12 cellular contexts compared by ENCODE assay signal in the genomic region with DNA sequence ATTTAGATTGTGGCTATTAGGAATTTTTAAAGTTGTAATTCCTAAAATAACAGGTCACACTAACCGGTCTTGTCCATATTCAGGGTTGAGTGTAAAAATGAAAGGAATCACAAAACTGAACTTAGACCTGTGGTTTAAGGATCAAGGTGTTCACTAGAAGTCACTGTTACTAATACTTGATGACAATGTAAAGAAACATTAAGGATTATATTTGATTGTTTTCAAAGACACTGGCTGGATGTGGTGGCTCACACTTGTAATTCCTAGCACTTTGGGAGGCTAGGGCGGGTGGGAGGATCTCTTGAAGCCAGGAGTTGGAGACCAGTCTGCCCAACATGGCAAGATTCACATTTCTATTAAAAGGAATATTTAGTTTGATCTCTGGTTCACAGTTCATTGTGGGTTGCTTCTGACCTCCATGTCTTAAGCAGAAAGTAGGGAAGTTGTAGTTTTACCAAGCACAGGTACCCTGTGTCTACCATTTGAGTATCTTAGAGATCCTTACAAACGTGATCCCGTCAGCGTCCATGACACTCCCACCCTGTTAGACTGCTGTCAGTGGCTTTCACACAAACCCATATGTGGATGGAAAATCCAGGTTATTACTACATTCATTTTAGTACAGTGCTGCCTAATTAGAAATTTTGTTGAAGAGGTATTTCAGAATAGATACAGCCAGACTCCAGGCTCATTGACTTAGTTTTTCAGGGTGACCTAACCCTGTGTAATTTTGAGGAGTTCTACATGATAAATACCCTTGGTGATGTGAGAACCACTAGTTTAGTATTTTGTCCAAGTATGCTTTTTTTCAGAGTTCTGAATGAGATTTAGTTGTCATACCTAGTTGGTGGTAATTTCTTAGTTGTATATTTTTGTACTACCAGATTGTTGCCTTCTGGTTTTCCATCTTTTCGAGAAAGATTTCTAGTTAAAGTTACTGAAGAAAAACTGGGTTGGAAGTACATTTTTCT. TPM values are rescaled to one million over a fixed set of nuclear protein-coding genes. Genes with fewer than 3 reads are reported as not detected.
DNase-seq lines count a peak whose midpoint lies in the region; ATAC-seq, FAIRE-seq and TF ChIP-seq lines count a peak whose summit lies in the region.
"Had no signal": no experiment of that assay in that cellular context is flagged by ENCODE, and none has a peak within 500 bp of the region (broad histone marks: within the 10 kb centered on the region; RNA-seq: fewer than 3 reads in every experiment).

No MANE protein-coding gene starts in this region.

- H3K4me3 ChIP-seq in A549: no peak overlapping the region
- H3K4me3 ChIP-seq in GM23248: no peak overlapping the region
- no peak overlapping the region for H3K4me3 ChIP-seq in mesodermal cell (ENCODE audit: extremely low read depth, insufficient read depth, low read length, poor library complexity, severe bottlenecking)
- H3K4me3 ChIP-seq in neural progenitor cell: no peak overlapping the region
- no peak overlapping the region for H3K4me3 ChIP-seq in MM.1S (ENCODE audit: low read length)
- H3K4me3 ChIP-seq: psoas muscle had no signal

- CTCF ChIA-PET in A549 (lab: Yijun Ruan, JAX): interaction anchor here (1.0 kb wide), 1 partner anchor 11 kb away, joined by 8 read pairs; no protein-coding TSS in a partner anchor

- H3K4me1 ChIP-seq in A549 (peaks cover 89% of the 10 kb centered on the region), GM23248 (ENCODE audit: insufficient read depth) (peaks cover 67% of the 10 kb centered on the region), mesodermal cell (ENCODE audit: control insufficient read depth, insufficient read depth, low read length, poor library complexity, severe bottlenecking) (peaks cover 7% of the 10 kb centered on the region), neural progenitor cell (peaks cover 24% of the 10 kb centered on the region), MM.1S (ENCODE audit: low read length) (peaks cover 16% of the 10 kb centered on the region)

- peaks cover 84% of the 10 kb centered on the region for H3K36me3 Mint-ChIP-seq in activated naive CD8-positive, alpha-beta T cell treated with anti-CD3 and anti-CD28 coated beads for 36 hours
- H3K36me3 Mint-ChIP-seq in neural progenitor cell: peaks cover 69% of the 10 kb centered on the region

- no peak for TF ChIP-seq CTCF in A549 (IDR thresholded peaks at IDR 0.05)
- no peak for TF ChIP-seq CTCF in neural progenitor cell (IDR thresholded peaks at IDR 0.05)
- no peak for TF ChIP-seq CTCF in MM.1S (IDR thresholded peaks at IDR 0.05; ENCODE audit: low read length)

- H3K9me3 ChIP-seq in A549 (no peaks in the 10 kb centered on the region), GM23248 (ENCODE audit: low read depth) (no peaks in the 10 kb centered on the region), mesodermal cell (ENCODE audit: control insufficient read depth, low read length) (no peaks in the 10 kb centered on the region), neural progenitor cell (ENCODE audit: low read depth) (no peaks in the 10 kb centered on the region), MM.1S (replicated peaks; ENCODE audit: insufficient read depth, low read length) (no peaks in the 10 kb centered on the region)
- H3K9me3 ChIP-seq: BE2C, psoas muscle had no signal

- H3K27ac ChIP-seq in A549 (no peak overlapping the region), GM23248 (peak overlapping the region; percentile 57), mesodermal cell (ENCODE audit: low read depth, low read length, severe bottlenecking) (peak overlapping the region; percentile 46), neural progenitor cell (no peak overlapping the region), MM.1S (ENCODE audit: low read length) (no peak overlapping the region)
- H3K27ac ChIP-seq: psoas muscle had no signal

- TF ChIP-seq EP300 in A549 (IDR thresholded peaks at IDR 0.05): no peak

- peaks cover 65% of the 10 kb centered on the region for H3K4me1 Mint-ChIP-seq in activated naive CD8-positive, alpha-beta T cell treated with anti-CD3 and anti-CD28 coated beads for 36 hours
- peaks cover 30% of the 10 kb centered on the region for H3K4me1 Mint-ChIP-seq in neural progenitor cell

- H2AFZ ChIP-seq in GM23248 (no peak overlapping the region), neural progenitor cell (replicated peaks) (no peak overlapping the region), MM.1S (ENCODE audit: low read length) (no peak overlapping the region)

- no peak overlapping the region for H3K4me2 ChIP-seq in A549
- peak overlapping the region; percentile 8 for H3K4me2 ChIP-seq in GM23248 (ENCODE audit: unreplicated experiment)
- H3K4me2 ChIP-seq in neural progenitor cell: no peak overlapping the region
- H3K4me2 ChIP-seq in MM.1S (ENCODE audit: low read depth, low read length): no peak overlapping the region

- peaks cover 45% of the 10 kb centered on the region for H4K20me1 ChIP-seq in GM23248 (ENCODE audit: insufficient read depth)
- H4K20me1 ChIP-seq in neural progenitor cell (ENCODE audit: low read depth): peaks cover 100% of the 10 kb centered on the region
- peaks cover 63% of the 10 kb centered on the region for H4K20me1 ChIP-seq in MM.1S (ENCODE audit: insufficient read depth, low read length)

- in situ Hi-C loops in GM23248 (cut with MboI): no loop called here

- FAIRE-seq in A549 (lab: Jason Lieb, UNC): no peak

- no peaks in the 10 kb centered on the region for H3K27me3 ChIP-seq in GM23248 (replicated peaks; ENCODE audit: insufficient read depth)
- no peaks in the 10 kb centered on the region for H3K27me3 ChIP-seq in neural progenitor cell
- H3K27me3 ChIP-seq in MM.1S (replicated peaks; ENCODE audit: insufficient read depth, low read length): no peaks in the 10 kb centered on the region
- H3K27me3 ChIP-seq: BE2C had no signal

- TF ChIP-seq RAD21 in A549 (conservative IDR thresholded peaks at IDR 0.05 in 1 of 2, IDR thresholded peaks at IDR 0.05 in 1 of 2): no peak

- 95% methylated on average over 6 of the region's 6 CpGs for WGBS in A549 (ENCODE audit: missing lambda C conversion rate)
- WGBS in GM23248 (ENCODE audit: low coverage in 1 of 2, low lambda C conversion rate in 2 of 2, missing lambda C conversion rate in 2 of 2), 2 experiments: 85 to 88% methylated on average over 6 of the region's 6 CpGs
- 100% methylated on average over 2 of the region's 6 CpGs; no CpG with 5 or more reads in 1 of the 2 experiments for WGBS in mesodermal cell (ENCODE audit: insufficient coverage in 2 of 2), 2 experiments

- H3K9me3 Mint-ChIP-seq in activated naive CD8-positive, alpha-beta T cell treated with anti-CD3 and anti-CD28 coated beads for 36 hours: no peaks in the 10 kb centered on the region
- no peaks in the 10 kb centered on the region for H3K9me3 Mint-ChIP-seq in neural progenitor cell

- POLR2A ChIA-PET in A549 (lab: Yijun Ruan, JAX): interaction anchor here (3.0 kb wide), 1 partner anchor 8 kb away, joined by 15 read pairs; no protein-coding TSS in a partner anchor

- peaks cover 94% of the 10 kb centered on the region for H3K79me2 ChIP-seq in GM23248 (ENCODE audit: insufficient read depth)
- H3K79me2 ChIP-seq in neural progenitor cell (ENCODE audit: low read depth): peaks cover 100% of the 10 kb centered on the region
- H3K79me2 ChIP-seq in MM.1S (ENCODE audit: low read length): peaks cover 80% of the 10 kb centered on the region

- peaks cover 90% of the 10 kb centered on the region for H3K36me3 ChIP-seq in GM23248 (ENCODE audit: low read depth)
- peaks cover 100% of the 10 kb centered on the region for H3K36me3 ChIP-seq in mesodermal cell (ENCODE audit: control insufficient read depth, insufficient read depth, low read length)
- H3K36me3 ChIP-seq in neural progenitor cell: peaks cover 70% of the 10 kb centered on the region
- H3K36me3 ChIP-seq in MM.1S (replicated peaks; ENCODE audit: insufficient read depth, low read length): peaks cover 48% of the 10 kb centered on the region

- TF ChIP-seq POLR2A in A549 (IDR thresholded peaks at IDR 0.05; ENCODE audit: low read length): no peak

- H3K27me3 Mint-ChIP-seq in activated naive CD8-positive, alpha-beta T cell treated with anti-CD3 and anti-CD28 coated beads for 36 hours: no peaks in the 10 kb centered on the region
- peaks cover 3% of the 10 kb centered on the region for H3K27me3 Mint-ChIP-seq in neural progenitor cell (ENCODE audit: insufficient read depth, low read depth)

- no peak; a peak in 1 of 6 replicates for ATAC-seq in A549
- ATAC-seq: left lobe of liver, psoas muscle had no signal

- H3K9me2 ChIP-seq in GM23248 (ENCODE audit: insufficient read depth) (no peaks in the 10 kb centered on the region), MM.1S (replicated peaks; ENCODE audit: insufficient read depth, low read length) (no peaks in the 10 kb centered on the region)

- no peak overlapping the region for H3K4me3 Mint-ChIP-seq in activated naive CD8-positive, alpha-beta T cell treated with anti-CD3 and anti-CD28 coated beads for 36 hours
- no peak overlapping the region for H3K4me3 Mint-ChIP-seq in neural progenitor cell

- H3F3A ChIP-seq in GM23248 (ENCODE audit: insufficient read depth) (peaks cover 98% of the 10 kb centered on the region), neural progenitor cell (ENCODE audit: low read depth) (peaks cover 100% of the 10 kb centered on the region), MM.1S (ENCODE audit: insufficient read depth, low read length) (peaks cover 77% of the 10 kb centered on the region)

- H3K9ac ChIP-seq in GM23248 (peak overlapping the region; percentile 12), neural progenitor cell (no peak overlapping the region), MM.1S (ENCODE audit: low read length) (no peak overlapping the region)

- DNase-seq in A549 (ENCODE audit: low read depth in 1 of 2, low spot score in 1 of 2): no peak
- DNase-seq in GM23248: no peak
- DNase-seq in activated naive CD8-positive, alpha-beta T cell treated with anti-CD3 and anti-CD28 coated beads for 36 hours: no peak
- no peak for DNase-seq in retina
- no peak for DNase-seq in neural progenitor cell (ENCODE audit: low spot score)
- no peak for DNase-seq in NCI-H524 treated with DMSO at 0.1 percent for 48 hours (lab: John Stamatoyannopoulos, UW)
- DNase-seq in MM.1S: no peak
- DNase-seq: BE2C; psoas muscle; stimulated activated CD4-positive, alpha-beta T cell treated with anti-CD3 and anti-CD28 coated beads, Interleukin-4, amount 100 ng/mL, for 1 hour had no signal

- peak overlapping the region; percentile 78 for H3K27ac Mint-ChIP-seq in activated naive CD8-positive, alpha-beta T cell treated with anti-CD3 and anti-CD28 coated beads for 36 hours
- H3K27ac Mint-ChIP-seq in neural progenitor cell: no peak overlapping the region

RNA-seq across cellular contexts. Expression of a gene that starts 10.2 kb away (rescaled TPM):
- 339 and 652 TPM in 2 replicates for polyA plus RNA-seq in A549 (2011; rRNA removed)
- 383 and 445 TPM in 2 replicates for polyA plus RNA-seq in A549 (2012; cell fraction: cytosol; rRNA removed)
- 207 and 251 TPM in 2 replicates for polyA plus RNA-seq in A549 (2012; cell fraction: nucleus; rRNA removed)
- polyA plus RNA-seq in A549 (2017; fragmentation: RNase III; extraction: RNeasy Plus Mini Kit Qiagen cat#74134 plus additional on column Dnase treatment): 582 to 629 TPM (median 605 TPM) in 3 replicates
- polyA minus RNA-seq in A549 (2011; rRNA and poly(A)+ RNA removed): 152 and 175 TPM in 2 replicates
- 141 and 171 TPM in 2 replicates for total RNA-seq in GM23248 (2014; rRNA removed; shearing (Covaris generic))
- polyA plus RNA-seq in GM23248 (2016; fragmentation: Nextera tagmentation; extraction: Ambion mirVana): 238 and 243 TPM in 2 replicates
- total RNA-seq in activated naive CD8-positive, alpha-beta T cell treated with anti-CD3 and anti-CD28 coated beads for 36 hours: 100 to 1,000 TPM; 585 to 589 TPM
- 311 TPM for polyA plus RNA-seq in mesodermal cell (2013, experiment 1 of 2)
- 329 TPM for polyA plus RNA-seq in mesodermal cell (2013, experiment 2 of 2)
- 267 and 297 TPM in 2 replicates for total RNA-seq in neural progenitor cell (ENCODE audit: low replicate concordance)

RNA-seq across cellular contexts. Expression of a gene that starts 57.1 kb away (rescaled TPM):
- polyA plus RNA-seq in A549 (2011; rRNA removed): 30.0 and 30.7 TPM in 2 replicates
- polyA plus RNA-seq in A549 (2012; cell fraction: cytosol; rRNA removed): 7.9 and 10.0 TPM in 2 replicates
- polyA plus RNA-seq in A549 (2012; cell fraction: nucleus; rRNA removed): 11.2 and 17.9 TPM in 2 replicates
- polyA plus RNA-seq in A549 (2017; fragmentation: RNase III; extraction: RNeasy Plus Mini Kit Qiagen cat#74134 plus additional on column Dnase treatment): 30.9 to 31.6 TPM (median 31.0 TPM) in 3 replicates
- 9.8 and 11.4 TPM in 2 replicates for polyA minus RNA-seq in A549 (2011; rRNA and poly(A)+ RNA removed)
- 30.5 and 35.6 TPM in 2 replicates for total RNA-seq in GM23248 (2014; rRNA removed; shearing (Covaris generic))
- 50.4 and 51.1 TPM in 2 replicates for polyA plus RNA-seq in GM23248 (2016; fragmentation: Nextera tagmentation; extraction: Ambion mirVana)
- total RNA-seq in activated naive CD8-positive, alpha-beta T cell treated with anti-CD3 and anti-CD28 coated beads for 36 hours: 10 to 100 TPM; 21.5 to 23.1 TPM
- 26.3 TPM for polyA plus RNA-seq in mesodermal cell (2013, experiment 1 of 2)
- polyA plus RNA-seq in mesodermal cell (2013, experiment 2 of 2): 26.2 TPM
- 26.1 and 31.9 TPM in 2 replicates for total RNA-seq in neural progenitor cell (ENCODE audit: low replicate concordance)

Comparison
In these comparisons a context has a peak if more than half of its experiments do, and no peak if none do; other contexts are left out.
1. H3K27ac ChIP-seq: peak in GM23248 (single experiment) and mesodermal cell (single experiment); none in A549 (0 of 2), neural progenitor cell (single experiment) and MM.1S (single experiment).